In the genomic region with DNA sequence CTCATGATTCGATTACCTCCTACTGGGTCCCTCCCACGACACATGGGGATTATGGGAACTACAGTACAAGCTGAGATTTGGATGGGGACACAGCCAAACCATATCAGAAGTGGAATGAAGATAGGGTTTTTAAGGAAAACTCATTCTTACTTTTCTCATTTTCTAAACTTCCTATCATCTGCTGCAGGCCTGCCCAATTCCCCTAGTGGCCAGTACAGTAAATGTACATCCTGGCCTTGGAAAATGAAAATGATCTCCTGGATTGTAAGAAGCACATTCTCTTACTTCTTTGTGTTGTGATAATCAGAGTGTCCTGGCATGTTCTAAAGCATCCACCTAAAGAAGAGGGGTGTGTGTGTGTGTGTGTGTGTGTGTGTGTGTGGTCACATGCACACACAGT, we compare ENCODE assay signal across 11 cellular contexts.
DNase-seq lines count a peak whose midpoint lies in the region; ATAC-seq, FAIRE-seq and TF ChIP-seq lines count a peak whose summit lies in the region.
"Had no signal": no experiment of that assay in that cellular context is flagged by ENCODE, and none has a peak within 500 bp of the region (broad histone marks: within the 10 kb centered on the region; RNA-seq: fewer than 3 reads in every experiment).

No MANE protein-coding gene starts in this region.

- H3K9me1 ChIP-seq in K562 (ENCODE audit: control insufficient read depth, insufficient read depth, low read length), result no peaks in the 10 kb centered on the region

- no peak for TF ChIP-seq EP300 in K562 (IDR thresholded peaks at IDR 0.05; ENCODE audit: low read length)

- POLR2A ChIA-PET in K562 (lab: Yijun Ruan, JAX), result interaction anchor here (1.1 kb wide), 1 partner anchor 74 kb away, joined by 3 read pairs; no protein-coding TSS in a partner anchor
- POLR2A ChIA-PET in CD4-positive, alpha-beta memory T cell (lab: Charles Lee; ENCODE audit: partially characterized antibody), result no interaction called here

- no peak for TF ChIP-seq POLR2A in K562 (conservative IDR thresholded peaks at IDR 0.05)

- H4K8ac ChIP-seq in mesenchymal stem cell (ENCODE audit: low read length), result no peak overlapping the region

- no peak overlapping the region for H2AFZ ChIP-seq in K562 (ENCODE audit: low read depth, low read length)
- no peak overlapping the region for H2AFZ ChIP-seq in mesenchymal stem cell (ENCODE audit: low read depth, low read length)

- ATAC-seq in K562, result peak; percentile 49; the same call in 1 of the 3 replicates
- no peak for ATAC-seq in HG03460 (IDR thresholded peaks at IDR 0.05; ENCODE audit: unreplicated experiment)
- ATAC-seq: activated T-cell treated with anti-CD3 and anti-CD28 coated beads, Interleukin-2, amount 50 U/mL, for 72 hours had no signal

- WGBS in K562 (ENCODE audit: insufficient coverage, low coverage, missing lambda C conversion rate), result 2% methylated on average over 2 of the region's 2 CpGs
- WGBS in mesenchymal stem cell, result 90% methylated on average over 2 of the region's 2 CpGs

- no peak overlapping the region for H3K27ac Mint-ChIP-seq in HFFc6
- H3K27ac Mint-ChIP-seq in CD4-positive, alpha-beta memory T cell, result no peak overlapping the region
- H3K27ac Mint-ChIP-seq: activated T-cell treated with anti-CD3 and anti-CD28 coated beads, Interleukin-2, amount 50 U/mL, for 72 hours; IgD-negative memory B cell had no signal

- H2BK15ac ChIP-seq in mesenchymal stem cell (ENCODE audit: low read depth, poor library complexity, severe bottlenecking), result no peak overlapping the region

- H3K27me3 ChIP-seq in K562 (ENCODE audit: control insufficient read depth in 2 of 2, insufficient read depth in 2 of 2, low read length in 2 of 2), result no peaks in the 10 kb centered on the region
- no peaks in the 10 kb centered on the region for H3K27me3 ChIP-seq in mesenchymal stem cell (ENCODE audit: control insufficient read depth in 1 of 2, insufficient read depth in 1 of 2, low read length in 2 of 2)
- H3K27me3 ChIP-seq in CD4-positive, alpha-beta memory T cell (ENCODE audit: insufficient read depth, low read length), result no peaks in the 10 kb centered on the region
- no peaks in the 10 kb centered on the region for H3K27me3 ChIP-seq in effector memory CD4-positive, alpha-beta T cell (replicated peaks; ENCODE audit: control insufficient read depth, insufficient read depth, low read length, poor library complexity, severe bottlenecking)

- H3K18ac ChIP-seq in mesenchymal stem cell (ENCODE audit: low read depth in 1 of 2, low read length in 2 of 2), result no peak overlapping the region

- H3K27ac ChIP-seq in K562 (ENCODE audit: extremely low read depth, low read depth, low read length) (no peak overlapping the region), mesenchymal stem cell (ENCODE audit: low read length, poor library complexity, severe bottlenecking) (no peak overlapping the region)
- H3K27ac ChIP-seq in CD4-positive, alpha-beta memory T cell (ENCODE audit: low read depth, low read length), result no peak overlapping the region
- H3K27ac ChIP-seq in effector memory CD4-positive, alpha-beta T cell (ENCODE audit: insufficient read depth, low read length, poor library complexity, severe bottlenecking), result no peak overlapping the region

- TF ChIP-seq RAD21 in K562 (CRISPR knock-in tag; conservative IDR thresholded peaks at IDR 0.05 in 1 of 2, IDR thresholded peaks at IDR 0.05 in 1 of 2), result no peak

- H3K4me2 ChIP-seq in K562 (ENCODE audit: insufficient read depth, low read length) (no peak overlapping the region), mesenchymal stem cell (ENCODE audit: low read length, poor library complexity, severe bottlenecking) (no peak overlapping the region)

- H2BK120ac ChIP-seq in mesenchymal stem cell (ENCODE audit: low read depth, low read length), result no peak overlapping the region

- no peaks in the 10 kb centered on the region for H4K20me1 ChIP-seq in K562 (replicated peaks; ENCODE audit: control insufficient read depth, insufficient read depth, low read length)

- H3K4me3 ChIP-seq in AG10803 (ENCODE audit: low read length), result no peak overlapping the region
- no peak overlapping the region for H3K4me3 ChIP-seq in K562
- no peak overlapping the region for H3K4me3 ChIP-seq in mesenchymal stem cell (ENCODE audit: insufficient read depth in 1 of 2, low read depth in 1 of 2, low read length in 2 of 2)
- H3K4me3 ChIP-seq in CD4-positive, alpha-beta memory T cell (ENCODE audit: low read length in 2 of 2), result no peak overlapping the region
- H3K4me3 ChIP-seq in effector memory CD4-positive, alpha-beta T cell (ENCODE audit: insufficient read depth, low read depth, low read length, poor library complexity, severe bottlenecking), result no peak overlapping the region

- no peak overlapping the region for H4K91ac ChIP-seq in mesenchymal stem cell (ENCODE audit: low read length)

- intact Hi-C loops in K562 (cut with micrococcal nuclease), result no loop called here
- intact Hi-C loops in CD4-positive, alpha-beta memory T cell (cut with micrococcal nuclease), result no loop called here

- peaks cover 3% of the 10 kb centered on the region; the same call in 1 of the 2 replicates for H3K27me3 Mint-ChIP-seq in HFFc6 (ENCODE audit: insufficient read depth)
- no peaks in the 10 kb centered on the region for H3K27me3 Mint-ChIP-seq in CD4-positive, alpha-beta memory T cell
- H3K27me3 Mint-ChIP-seq: IgD-negative memory B cell had no signal

- no peak overlapping the region for H3K4ac ChIP-seq in mesenchymal stem cell (ENCODE audit: low read depth in 1 of 2, low read length in 2 of 2)

- no peaks in the 10 kb centered on the region for H3K36me3 ChIP-seq in K562 (ENCODE audit: control insufficient read depth, insufficient read depth, low read length)
- no peaks in the 10 kb centered on the region for H3K36me3 ChIP-seq in mesenchymal stem cell (ENCODE audit: control insufficient read depth in 1 of 2, insufficient read depth in 2 of 2, low read depth in 1 of 2, low read length in 2 of 2)
- H3K36me3 ChIP-seq in CD4-positive, alpha-beta memory T cell (ENCODE audit: insufficient read depth, low read length), result no peaks in the 10 kb centered on the region
- H3K36me3 ChIP-seq in effector memory CD4-positive, alpha-beta T cell (ENCODE audit: control insufficient read depth, insufficient read depth, low read length), result no peaks in the 10 kb centered on the region

- peaks cover 6% of the 10 kb centered on the region; the same call in 1 of the 2 replicates for H3K9me3 Mint-ChIP-seq in HFFc6
- peaks cover 0 to 3% (median 0%) of the 10 kb centered on the region in 8 donors for H3K9me3 Mint-ChIP-seq in CD4-positive, alpha-beta memory T cell

- no peak overlapping the region for H3K4me3 Mint-ChIP-seq in HFFc6
- no peak overlapping the region for H3K4me3 Mint-ChIP-seq in CD4-positive, alpha-beta memory T cell
- H3K4me3 Mint-ChIP-seq: activated T-cell treated with anti-CD3 and anti-CD28 coated beads, Interleukin-2, amount 50 U/mL, for 72 hours; IgD-negative memory B cell had no signal

- no peak overlapping the region for H2BK5ac ChIP-seq in mesenchymal stem cell (ENCODE audit: low read depth, low read length, poor library complexity, severe bottlenecking)

- H2AK5ac ChIP-seq in mesenchymal stem cell (ENCODE audit: low read length, severe bottlenecking), result no peak overlapping the region

- in situ Hi-C loops in K562 (cut with MboI), result no loop called here

- H3K9ac ChIP-seq in K562 (ENCODE audit: insufficient read depth in 1 of 2, low read depth in 2 of 2, low read length in 2 of 2), result no peak overlapping the region
- no peak overlapping the region for H3K9ac ChIP-seq in mesenchymal stem cell (ENCODE audit: low read length)

- no peak overlapping the region for H3K23ac ChIP-seq in mesenchymal stem cell (ENCODE audit: low read length in 2 of 2)

- no peaks in the 10 kb centered on the region for H3K79me1 ChIP-seq in mesenchymal stem cell (replicated peaks; ENCODE audit: low read length, poor library complexity, severe bottlenecking)

- no peak overlapping the region for H2BK12ac ChIP-seq in mesenchymal stem cell (ENCODE audit: low read length in 2 of 2)

- no TSS peak for BruUV-seq in K562 (replicated peaks; lab: Mats Ljungman, UMichigan)

- H3K9me3 ChIP-seq in K562 (replicated peaks; ENCODE audit: control insufficient read depth, insufficient read depth, low read depth, low read length) (no peaks in the 10 kb centered on the region), mesenchymal stem cell (ENCODE audit: control insufficient read depth, low read length) (no peaks in the 10 kb centered on the region)
- no peaks in the 10 kb centered on the region for H3K9me3 ChIP-seq in CD4-positive, alpha-beta memory T cell (ENCODE audit: control insufficient read depth in 1 of 2, low read length in 2 of 2)
- H3K9me3 ChIP-seq in effector memory CD4-positive, alpha-beta T cell (ENCODE audit: control insufficient read depth, low read length), result no peaks in the 10 kb centered on the region

- FAIRE-seq in K562 (lab: Jason Lieb, UNC), result no peak

- no peaks in the 10 kb centered on the region for H3K4me1 Mint-ChIP-seq in HFFc6 (ENCODE audit: low read depth)
- H3K4me1 Mint-ChIP-seq in CD4-positive, alpha-beta memory T cell, result no peaks in the 10 kb centered on the region
- H3K4me1 Mint-ChIP-seq: IgD-negative memory B cell had no signal

- H3K36me3 Mint-ChIP-seq in HFFc6 (ENCODE audit: low read depth), result no peaks in the 10 kb centered on the region
- H3K36me3 Mint-ChIP-seq in CD4-positive, alpha-beta memory T cell, result no peaks in the 10 kb centered on the region
- H3K36me3 Mint-ChIP-seq: IgD-negative memory B cell had no signal

- DNase-seq in AG10803 (ENCODE audit: low read depth) (peak; percentile 2), HFFc6 (no peak), K562 (ENCODE audit: extremely low read depth in 1 of 4, low spot score in 3 of 4) (peak; percentile 2 to 29 (median 14)), mesenchymal stem cell (peak; percentile 6), occipital lobe (lab: John Stamatoyannopoulos, UW) (no peak)
- DNase-seq in CD4-positive, alpha-beta memory T cell, result no peak
- no peak for DNase-seq in effector memory CD4-positive, alpha-beta T cell
- DNase-seq: activated T-cell treated with anti-CD3 and anti-CD28 coated beads, Interleukin-2, amount 50 U/mL, for 72 hours; NCI-H2107 had no signal

- TF ChIP-seq CTCF in AG10803 (conservative IDR thresholded peaks at IDR 0.05; ENCODE audit: low read length) (peak; percentile 42), HFFc6 (IDR thresholded peaks at IDR 0.05) (peak; percentile 55), K562 (IDR thresholded peaks at IDR 0.05 in 2 of 3, conservative IDR thresholded peaks at IDR 0.05 in 1 of 3; ENCODE audit: insufficient read depth in 2 of 3, low read depth in 1 of 3, low read length in 3 of 3) (peak in 2 of 3 experiments; percentile 21 to 31; a peak in 2 of 6 replicates)

- no peaks in the 10 kb centered on the region for H3K4me1 ChIP-seq in K562 (replicated peaks in 1 of 2; ENCODE audit: control insufficient read depth in 2 of 2, insufficient read depth in 2 of 2, low read length in 2 of 2)
- H3K4me1 ChIP-seq in mesenchymal stem cell (ENCODE audit: control insufficient read depth, insufficient read depth, low read depth, low read length), result no peaks in the 10 kb centered on the region
- H3K4me1 ChIP-seq in CD4-positive, alpha-beta memory T cell (ENCODE audit: insufficient read depth, low read length), result no peaks in the 10 kb centered on the region
- H3K4me1 ChIP-seq in effector memory CD4-positive, alpha-beta T cell (ENCODE audit: control insufficient read depth, insufficient read depth, low read length, poor library complexity, severe bottlenecking), result no peaks in the 10 kb centered on the region

- CTCF ChIA-PET in K562 (lab: Yijun Ruan, JAX; ENCODE audit: low intra/inter-chr PET ratio), result no interaction called here
- CTCF ChIA-PET in CD4-positive, alpha-beta memory T cell (lab: Charles Lee; ENCODE audit: partially characterized antibody), result no interaction called here

- H3K79me2 ChIP-seq in K562 (ENCODE audit: control insufficient read depth, insufficient read depth, low read length), result no peaks in the 10 kb centered on the region

- no peak overlapping the region for H3K14ac ChIP-seq in mesenchymal stem cell (ENCODE audit: low read length in 2 of 2)

Comparison
In these comparisons a context has a peak if more than half of its experiments do, and no peak if none do; other contexts are left out.
1. DNase-seq: peak in AG10803 (single experiment), K562 (4 of 4) and mesenchymal stem cell (single experiment); none in HFFc6 (single experiment), occipital lobe (single experiment), CD4-positive, alpha-beta memory T cell (0 of 5) and effector memory CD4-positive, alpha-beta T cell (0 of 3).
2. Peak in every context shown above with its lines, with median percentiles within 50 percentile points of each other: CTCF ChIP-seq.